Comparison of ENCODE assay signal across 9 cellular contexts in the genomic region with DNA sequence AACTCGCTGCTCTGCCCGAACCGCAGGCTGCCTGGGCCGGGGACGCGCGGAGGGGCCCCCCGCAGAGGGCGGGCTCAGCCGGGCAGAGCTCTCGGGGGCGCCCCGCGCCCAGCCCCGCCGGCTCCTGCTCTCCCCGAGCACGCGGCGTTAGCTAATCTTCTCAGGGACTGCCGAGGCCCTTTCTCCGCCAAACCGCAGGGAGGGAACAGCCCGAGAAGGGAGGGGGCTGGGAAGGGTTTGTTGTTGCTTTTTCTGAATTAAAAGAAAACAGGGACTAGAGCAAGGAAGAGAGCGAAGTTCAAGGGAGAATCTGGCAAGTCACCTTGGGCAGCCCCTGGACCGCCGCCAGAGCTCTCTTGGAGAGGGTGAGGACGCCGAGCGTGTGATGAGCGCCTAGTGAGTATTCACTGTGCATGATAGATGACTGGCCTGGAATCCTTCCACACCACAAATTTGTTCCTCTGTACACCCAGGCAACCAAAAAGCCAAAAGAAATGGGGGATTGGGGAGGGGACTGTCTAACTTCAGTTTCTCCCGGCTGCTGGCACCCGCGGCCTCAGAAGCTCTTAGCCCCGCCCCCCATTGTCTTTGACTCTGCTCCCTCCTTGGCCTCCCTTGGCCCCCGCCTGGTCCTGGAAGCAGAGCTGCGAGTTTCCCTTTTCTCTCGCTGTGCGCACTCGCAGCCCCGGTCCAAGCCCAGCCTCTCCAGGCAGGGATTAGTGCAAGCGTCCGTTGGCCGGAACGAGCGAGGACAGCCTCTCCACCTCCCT. TPM values are rescaled to one million over a fixed set of nuclear protein-coding genes. Genes with fewer than 3 reads are reported as not detected.
DNase-seq lines count a peak whose midpoint lies in the region; ATAC-seq and TF ChIP-seq lines count a peak whose summit lies in the region.
"Had no signal": no experiment of that assay in that cellular context is flagged by ENCODE, and none has a peak within 500 bp of the region (broad histone marks: within the 10 kb centered on the region; RNA-seq: fewer than 3 reads in every experiment).

No MANE protein-coding gene starts in this region.

- no peaks in the 10 kb centered on the region for H3K9me3 ChIP-seq in CD4-positive, CD25-positive, alpha-beta regulatory T cell (ENCODE audit: control insufficient read depth in 2 of 2, low read length in 2 of 2)
- H3K9me3 ChIP-seq in right cardiac atrium (ENCODE audit: control insufficient read depth, low read length): no peaks in the 10 kb centered on the region

- no peak overlapping the region for H3K4me3 ChIP-seq in CD4-positive, CD25-positive, alpha-beta regulatory T cell (ENCODE audit: low read depth, low read length)
- H3K4me3 ChIP-seq in H7 (ENCODE audit: insufficient read depth, low read depth, low read length) (peak overlapping the region; percentile 68), right cardiac atrium (ENCODE audit: low read length) (peak overlapping the region; percentile 46)

- no peaks in the 10 kb centered on the region for H3K36me3 ChIP-seq in CD4-positive, CD25-positive, alpha-beta regulatory T cell (ENCODE audit: control insufficient read depth, insufficient read depth, low read length)
- H3K36me3 ChIP-seq in H7 (replicated peaks; ENCODE audit: control insufficient read depth, insufficient read depth, low read length): no peaks in the 10 kb centered on the region

- H3K27ac Mint-ChIP-seq in CD4-positive, CD25-positive, alpha-beta regulatory T cell: no peak overlapping the region
- peak overlapping the region; percentile 87 for H3K27ac Mint-ChIP-seq in progenitor cell of endocrine pancreas

- no peak for TF ChIP-seq CTCF in progenitor cell of endocrine pancreas (IDR thresholded peaks at IDR 0.05; ENCODE audit: unreplicated experiment)

- peaks cover 0 to 4% (median 0%) of the 10 kb centered on the region in 7 donors for H3K9me3 Mint-ChIP-seq in CD4-positive, CD25-positive, alpha-beta regulatory T cell
- H3K9me3 Mint-ChIP-seq in progenitor cell of endocrine pancreas (ENCODE audit: low read depth): no peaks in the 10 kb centered on the region

- H3K4me1 Mint-ChIP-seq in CD4-positive, CD25-positive, alpha-beta regulatory T cell: peaks cover 8 to 16% (median 13%) of the 10 kb centered on the region in 4 donors
- peaks cover 11% of the 10 kb centered on the region for H3K4me1 Mint-ChIP-seq in progenitor cell of endocrine pancreas (ENCODE audit: low read depth)

- H3K27me3 Mint-ChIP-seq in CD4-positive, CD25-positive, alpha-beta regulatory T cell: peaks cover 79% of the 10 kb centered on the region
- peaks cover 54% of the 10 kb centered on the region for H3K27me3 Mint-ChIP-seq in progenitor cell of endocrine pancreas

- H3K27me3 ChIP-seq in CD4-positive, CD25-positive, alpha-beta regulatory T cell (ENCODE audit: control insufficient read depth, insufficient read depth, low read length): peaks cover 45% of the 10 kb centered on the region
- H3K27me3 ChIP-seq in H7 (ENCODE audit: control insufficient read depth, insufficient read depth, low read length) (peaks cover 20% of the 10 kb centered on the region), right cardiac atrium (ENCODE audit: control insufficient read depth, insufficient read depth) (no peaks in the 10 kb centered on the region)

- intact Hi-C loops in right cardiac atrium (cut with DNase I): no loop called here

- H3K27ac ChIP-seq in CD4-positive, CD25-positive, alpha-beta regulatory T cell (ENCODE audit: insufficient read depth, low read length, poor library complexity, severe bottlenecking): no peak overlapping the region
- peak overlapping the region; percentile 85 for H3K27ac ChIP-seq in right cardiac atrium (ENCODE audit: low read length)
- H3K27ac ChIP-seq: HL-60 had no signal

- no peak for DNase-seq in CD4-positive, CD25-positive, alpha-beta regulatory T cell
- peak; percentile 90 for DNase-seq in H7
- DNase-seq in NOMO-1 (lab: John Stamatoyannopoulos, UW; ENCODE audit: unreplicated experiment in 2 of 2): peak; percentile 61 to 62
- DNase-seq in astrocyte of the hippocampus (ENCODE audit: low read depth, low spot score): peak; percentile 91
- DNase-seq in right cardiac atrium: peak; percentile 91 to 96 (median 95)
- DNase-seq in progenitor cell of endocrine pancreas (ENCODE audit: low spot score, unreplicated experiment): peak; percentile 36
- DNase-seq in 8988T: no peak

- H3K4me1 ChIP-seq in CD4-positive, CD25-positive, alpha-beta regulatory T cell (ENCODE audit: control insufficient read depth, insufficient read depth, low read length, poor library complexity, severe bottlenecking): peaks cover 14% of the 10 kb centered on the region
- peaks cover 1% of the 10 kb centered on the region for H3K4me1 ChIP-seq in right cardiac atrium (ENCODE audit: control insufficient read depth, insufficient read depth, low read length)

- WGBS in right cardiac atrium: 2% methylated on average over 46 of the region's 46 CpGs

- peak overlapping the region; percentile 57 to 80 (median 66) for H3K4me3 Mint-ChIP-seq in CD4-positive, CD25-positive, alpha-beta regulatory T cell
- H3K4me3 Mint-ChIP-seq in progenitor cell of endocrine pancreas (ENCODE audit: low read depth): peak overlapping the region; percentile 75

- peak in 1 of 2 donors; percentile 34 for ATAC-seq in CD4-positive, CD25-positive, alpha-beta regulatory T cell (ENCODE audit: low read depth in 2 of 2)
- peak; percentile 97 to 99 for ATAC-seq in right cardiac atrium
- ATAC-seq in GM18870 (IDR thresholded peaks at IDR 0.05; ENCODE audit: unreplicated experiment): no peak

- no peaks in the 10 kb centered on the region for H3K36me3 Mint-ChIP-seq in CD4-positive, CD25-positive, alpha-beta regulatory T cell
- H3K36me3 Mint-ChIP-seq in progenitor cell of endocrine pancreas (ENCODE audit: insufficient read depth): no peaks in the 10 kb centered on the region

RNA-seq across cellular contexts. Expression of gene LMX1A, which starts 19.7 kb away (rescaled TPM):
- not detected for total RNA-seq in CD4-positive, CD25-positive, alpha-beta regulatory T cell
- not detected for polyA plus RNA-seq in CD4-positive, CD25-positive, alpha-beta regulatory T cell
- 0.59 and 1.5 TPM in 2 replicates for total RNA-seq in H7 (2014; rRNA removed; shearing (Covaris generic))
- total RNA-seq in right cardiac atrium (not detected), progenitor cell of endocrine pancreas (0.18 TPM in 1 of 2 replicates, not detected in the other)
- polyA plus RNA-seq in right cardiac atrium: not detected

Comparison
In these comparisons a context has a peak if more than half of its experiments do, and no peak if none do; other contexts are left out.
1. DNase-seq: peak in H7 (single experiment), NOMO-1 (2 of 2), astrocyte of the hippocampus (single experiment), right cardiac atrium (3 of 3) and progenitor cell of endocrine pancreas (single experiment); none in CD4-positive, CD25-positive, alpha-beta regulatory T cell (0 of 3) and 8988T (single experiment).